1 cellular context compared by ENCODE assay signal in genomic region chr14:20343092-20343854, GRCh38.
TF ChIP-seq lines count a peak whose summit lies in the region.

A gene with protein sequence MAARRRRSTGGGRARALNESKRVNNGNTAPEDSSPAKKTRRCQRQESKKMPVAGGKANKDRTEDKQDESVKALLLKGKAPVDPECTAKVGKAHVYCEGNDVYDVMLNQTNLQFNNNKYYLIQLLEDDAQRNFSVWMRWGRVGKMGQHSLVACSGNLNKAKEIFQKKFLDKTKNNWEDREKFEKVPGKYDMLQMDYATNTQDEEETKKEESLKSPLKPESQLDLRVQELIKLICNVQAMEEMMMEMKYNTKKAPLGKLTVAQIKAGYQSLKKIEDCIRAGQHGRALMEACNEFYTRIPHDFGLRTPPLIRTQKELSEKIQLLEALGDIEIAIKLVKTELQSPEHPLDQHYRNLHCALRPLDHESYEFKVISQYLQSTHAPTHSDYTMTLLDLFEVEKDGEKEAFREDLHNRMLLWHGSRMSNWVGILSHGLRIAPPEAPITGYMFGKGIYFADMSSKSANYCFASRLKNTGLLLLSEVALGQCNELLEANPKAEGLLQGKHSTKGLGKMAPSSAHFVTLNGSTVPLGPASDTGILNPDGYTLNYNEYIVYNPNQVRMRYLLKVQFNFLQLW (plus strand): TSS chr14:20343635. CDS start chr14:20343642, 7 bp downstream.

TF ChIP-seq in WTC11, 78 proteins besides CTCF, POLR2A, EP300 and RAD21 (continued from another document and continues in another):
- TF ChIP-seq, protein P1, sequence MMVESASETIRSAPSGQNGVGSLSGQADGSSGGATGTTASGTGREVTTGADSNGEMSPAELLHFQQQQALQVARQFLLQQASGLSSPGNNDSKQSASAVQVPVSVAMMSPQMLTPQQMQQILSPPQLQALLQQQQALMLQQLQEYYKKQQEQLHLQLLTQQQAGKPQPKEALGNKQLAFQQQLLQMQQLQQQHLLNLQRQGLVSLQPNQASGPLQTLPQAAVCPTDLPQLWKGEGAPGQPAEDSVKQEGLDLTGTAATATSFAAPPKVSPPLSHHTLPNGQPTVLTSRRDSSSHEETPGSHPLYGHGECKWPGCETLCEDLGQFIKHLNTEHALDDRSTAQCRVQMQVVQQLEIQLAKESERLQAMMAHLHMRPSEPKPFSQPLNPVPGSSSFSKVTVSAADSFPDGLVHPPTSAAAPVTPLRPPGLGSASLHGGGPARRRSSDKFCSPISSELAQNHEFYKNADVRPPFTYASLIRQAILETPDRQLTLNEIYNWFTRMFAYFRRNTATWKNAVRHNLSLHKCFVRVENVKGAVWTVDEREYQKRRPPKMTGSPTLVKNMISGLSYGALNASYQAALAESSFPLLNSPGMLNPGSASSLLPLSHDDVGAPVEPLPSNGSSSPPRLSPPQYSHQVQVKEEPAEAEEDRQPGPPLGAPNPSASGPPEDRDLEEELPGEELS (CRISPR knock-in tag; IDR thresholded peaks at IDR 0.05): peak; percentile 31; the same call in 1 of the 2 replicates
- TF ChIP-seq RELA (CRISPR knock-in tag; IDR thresholded peaks at IDR 0.05; ENCODE audit: borderline replicate concordance): no peak
- TF ChIP-seq NR1H2 (CRISPR knock-in tag; IDR thresholded peaks at IDR 0.05): no peak
- no peak for TF ChIP-seq IRF2 (CRISPR knock-in tag; IDR thresholded peaks at IDR 0.05; ENCODE audit: borderline replicate concordance, low read depth)
- TF ChIP-seq, protein P2, sequence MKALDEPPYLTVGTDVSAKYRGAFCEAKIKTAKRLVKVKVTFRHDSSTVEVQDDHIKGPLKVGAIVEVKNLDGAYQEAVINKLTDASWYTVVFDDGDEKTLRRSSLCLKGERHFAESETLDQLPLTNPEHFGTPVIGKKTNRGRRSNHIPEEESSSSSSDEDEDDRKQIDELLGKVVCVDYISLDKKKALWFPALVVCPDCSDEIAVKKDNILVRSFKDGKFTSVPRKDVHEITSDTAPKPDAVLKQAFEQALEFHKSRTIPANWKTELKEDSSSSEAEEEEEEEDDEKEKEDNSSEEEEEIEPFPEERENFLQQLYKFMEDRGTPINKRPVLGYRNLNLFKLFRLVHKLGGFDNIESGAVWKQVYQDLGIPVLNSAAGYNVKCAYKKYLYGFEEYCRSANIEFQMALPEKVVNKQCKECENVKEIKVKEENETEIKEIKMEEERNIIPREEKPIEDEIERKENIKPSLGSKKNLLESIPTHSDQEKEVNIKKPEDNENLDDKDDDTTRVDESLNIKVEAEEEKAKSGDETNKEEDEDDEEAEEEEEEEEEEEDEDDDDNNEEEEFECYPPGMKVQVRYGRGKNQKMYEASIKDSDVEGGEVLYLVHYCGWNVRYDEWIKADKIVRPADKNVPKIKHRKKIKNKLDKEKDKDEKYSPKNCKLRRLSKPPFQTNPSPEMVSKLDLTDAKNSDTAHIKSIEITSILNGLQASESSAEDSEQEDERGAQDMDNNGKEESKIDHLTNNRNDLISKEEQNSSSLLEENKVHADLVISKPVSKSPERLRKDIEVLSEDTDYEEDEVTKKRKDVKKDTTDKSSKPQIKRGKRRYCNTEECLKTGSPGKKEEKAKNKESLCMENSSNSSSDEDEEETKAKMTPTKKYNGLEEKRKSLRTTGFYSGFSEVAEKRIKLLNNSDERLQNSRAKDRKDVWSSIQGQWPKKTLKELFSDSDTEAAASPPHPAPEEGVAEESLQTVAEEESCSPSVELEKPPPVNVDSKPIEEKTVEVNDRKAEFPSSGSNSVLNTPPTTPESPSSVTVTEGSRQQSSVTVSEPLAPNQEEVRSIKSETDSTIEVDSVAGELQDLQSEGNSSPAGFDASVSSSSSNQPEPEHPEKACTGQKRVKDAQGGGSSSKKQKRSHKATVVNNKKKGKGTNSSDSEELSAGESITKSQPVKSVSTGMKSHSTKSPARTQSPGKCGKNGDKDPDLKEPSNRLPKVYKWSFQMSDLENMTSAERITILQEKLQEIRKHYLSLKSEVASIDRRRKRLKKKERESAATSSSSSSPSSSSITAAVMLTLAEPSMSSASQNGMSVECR (CRISPR knock-in tag; IDR thresholded peaks at IDR 0.05; ENCODE audit: borderline replicate concordance): no peak
- TF ChIP-seq NR2C2 (CRISPR knock-in tag; IDR thresholded peaks at IDR 0.05): no peak
- TF ChIP-seq ZNF396 (CRISPR knock-in tag; IDR thresholded peaks at IDR 0.05; ENCODE audit: borderline replicate concordance): no peak
- TF ChIP-seq USF2 (CRISPR knock-in tag; IDR thresholded peaks at IDR 0.05): 0 out of 2 replicates have a peak, but pooled peaks have one; percentile 5
- TF ChIP-seq TP53 (CRISPR knock-in tag; IDR thresholded peaks at IDR 0.05): no peak
- TF ChIP-seq KAT7 (CRISPR knock-in tag; IDR thresholded peaks at IDR 0.05; ENCODE audit: borderline replicate concordance): no peak
- TF ChIP-seq CDX4 (CRISPR knock-in tag; IDR thresholded peaks at IDR 0.05; ENCODE audit: borderline replicate concordance): peak; percentile 93; the same call in 1 of the 2 replicates
- TF ChIP-seq FOXK1 (CRISPR knock-in tag; IDR thresholded peaks at IDR 0.05): peak; percentile 88
- TF ChIP-seq TCF7 (CRISPR knock-in tag; IDR thresholded peaks at IDR 0.05; ENCODE audit: low read depth): no peak
- TF ChIP-seq FOXJ3 (CRISPR knock-in tag; IDR thresholded peaks at IDR 0.05; ENCODE audit: borderline replicate concordance): no peak
- TF ChIP-seq PRDM15 (CRISPR knock-in tag; IDR thresholded peaks at IDR 0.05): peak; percentile 27; the same call in 1 of the 2 replicates
- TF ChIP-seq SMAD3 (CRISPR knock-in tag; IDR thresholded peaks at IDR 0.05; ENCODE audit: borderline replicate concordance): no peak
- TF ChIP-seq, protein P3, sequence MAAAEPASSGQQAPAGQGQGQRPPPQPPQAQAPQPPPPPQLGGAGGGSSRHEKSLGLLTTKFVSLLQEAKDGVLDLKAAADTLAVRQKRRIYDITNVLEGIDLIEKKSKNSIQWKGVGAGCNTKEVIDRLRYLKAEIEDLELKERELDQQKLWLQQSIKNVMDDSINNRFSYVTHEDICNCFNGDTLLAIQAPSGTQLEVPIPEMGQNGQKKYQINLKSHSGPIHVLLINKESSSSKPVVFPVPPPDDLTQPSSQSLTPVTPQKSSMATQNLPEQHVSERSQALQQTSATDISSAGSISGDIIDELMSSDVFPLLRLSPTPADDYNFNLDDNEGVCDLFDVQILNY (CRISPR knock-in tag; IDR thresholded peaks at IDR 0.05): peak; percentile 98
- TF ChIP-seq ZNF317 (CRISPR knock-in tag; IDR thresholded peaks at IDR 0.05; ENCODE audit: borderline replicate concordance, low read depth): no peak
- TF ChIP-seq ZMAT4 (CRISPR knock-in tag; IDR thresholded peaks at IDR 0.05): no peak
- TF ChIP-seq NFATC4 (CRISPR knock-in tag; IDR thresholded peaks at IDR 0.05): peak; percentile 93
- no peak for TF ChIP-seq ESRRA (CRISPR knock-in tag; IDR thresholded peaks at IDR 0.05; ENCODE audit: borderline replicate concordance)
- TF ChIP-seq, protein P4, sequence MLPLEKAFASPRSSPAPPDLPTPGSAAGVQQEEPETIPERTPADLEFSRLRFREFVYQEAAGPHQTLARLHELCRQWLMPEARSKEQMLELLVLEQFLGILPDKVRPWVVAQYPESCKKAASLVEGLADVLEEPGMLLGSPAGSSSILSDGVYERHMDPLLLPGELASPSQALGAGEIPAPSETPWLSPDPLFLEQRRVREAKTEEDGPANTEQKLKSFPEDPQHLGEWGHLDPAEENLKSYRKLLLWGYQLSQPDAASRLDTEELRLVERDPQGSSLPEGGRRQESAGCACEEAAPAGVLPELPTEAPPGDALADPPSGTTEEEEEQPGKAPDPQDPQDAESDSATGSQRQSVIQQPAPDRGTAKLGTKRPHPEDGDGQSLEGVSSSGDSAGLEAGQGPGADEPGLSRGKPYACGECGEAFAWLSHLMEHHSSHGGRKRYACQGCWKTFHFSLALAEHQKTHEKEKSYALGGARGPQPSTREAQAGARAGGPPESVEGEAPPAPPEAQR (CRISPR knock-in tag; IDR thresholded peaks at IDR 0.05): no peak
- peak; percentile 89; the same call in 1 of the 2 replicates for TF ChIP-seq ZNF671 (CRISPR knock-in tag; IDR thresholded peaks at IDR 0.05)
- 0 out of 2 replicates have a peak, but pooled peaks have one; percentile 80 for TF ChIP-seq CBFB (CRISPR knock-in tag; IDR thresholded peaks at IDR 0.05; ENCODE audit: low read depth)
- TF ChIP-seq NFE2L1 (CRISPR knock-in tag; IDR thresholded peaks at IDR 0.05): no peak
- TF ChIP-seq, protein P5, sequence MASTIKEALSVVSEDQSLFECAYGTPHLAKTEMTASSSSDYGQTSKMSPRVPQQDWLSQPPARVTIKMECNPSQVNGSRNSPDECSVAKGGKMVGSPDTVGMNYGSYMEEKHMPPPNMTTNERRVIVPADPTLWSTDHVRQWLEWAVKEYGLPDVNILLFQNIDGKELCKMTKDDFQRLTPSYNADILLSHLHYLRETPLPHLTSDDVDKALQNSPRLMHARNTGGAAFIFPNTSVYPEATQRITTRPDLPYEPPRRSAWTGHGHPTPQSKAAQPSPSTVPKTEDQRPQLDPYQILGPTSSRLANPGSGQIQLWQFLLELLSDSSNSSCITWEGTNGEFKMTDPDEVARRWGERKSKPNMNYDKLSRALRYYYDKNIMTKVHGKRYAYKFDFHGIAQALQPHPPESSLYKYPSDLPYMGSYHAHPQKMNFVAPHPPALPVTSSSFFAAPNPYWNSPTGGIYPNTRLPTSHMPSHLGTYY (CRISPR knock-in tag; IDR thresholded peaks at IDR 0.05): peak; percentile 91
- no peak for TF ChIP-seq NFYB (CRISPR knock-in tag; conservative IDR thresholded peaks at IDR 0.05; ENCODE audit: low read depth)
- TF ChIP-seq JUN (CRISPR knock-in tag; IDR thresholded peaks at IDR 0.05): no peak
- TF ChIP-seq CREB1 (CRISPR knock-in tag; IDR thresholded peaks at IDR 0.05): no peak
- TF ChIP-seq, protein P6, sequence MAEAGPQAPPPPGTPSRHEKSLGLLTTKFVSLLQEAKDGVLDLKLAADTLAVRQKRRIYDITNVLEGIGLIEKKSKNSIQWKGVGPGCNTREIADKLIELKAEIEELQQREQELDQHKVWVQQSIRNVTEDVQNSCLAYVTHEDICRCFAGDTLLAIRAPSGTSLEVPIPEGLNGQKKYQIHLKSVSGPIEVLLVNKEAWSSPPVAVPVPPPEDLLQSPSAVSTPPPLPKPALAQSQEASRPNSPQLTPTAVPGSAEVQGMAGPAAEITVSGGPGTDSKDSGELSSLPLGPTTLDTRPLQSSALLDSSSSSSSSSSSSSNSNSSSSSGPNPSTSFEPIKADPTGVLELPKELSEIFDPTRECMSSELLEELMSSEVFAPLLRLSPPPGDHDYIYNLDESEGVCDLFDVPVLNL (CRISPR knock-in tag; IDR thresholded peaks at IDR 0.05; ENCODE audit: borderline replicate concordance, low read depth): no peak
- peak; percentile 56; the same call in 1 of the 2 replicates for TF ChIP-seq ETV6 (CRISPR knock-in tag; IDR thresholded peaks at IDR 0.05)
- TF ChIP-seq SP1 (CRISPR knock-in tag; conservative IDR thresholded peaks at IDR 0.05): peak; percentile 62
- no peak for TF ChIP-seq FOXP1 (CRISPR knock-in tag; IDR thresholded peaks at IDR 0.05; ENCODE audit: borderline replicate concordance)
- TF ChIP-seq ELF4 (CRISPR knock-in tag; IDR thresholded peaks at IDR 0.05; ENCODE audit: low read depth): no peak
- peak; percentile 60 for TF ChIP-seq HMGA2 (CRISPR knock-in tag; IDR thresholded peaks at IDR 0.05)
- TF ChIP-seq ZBTB21 (CRISPR knock-in tag; IDR thresholded peaks at IDR 0.05; ENCODE audit: borderline replicate concordance): peak; percentile 90
